18 cellular contexts compared by ENCODE assay signal in genomic region chr20:48404598-48404997, GRCh38.
A peak's percentile ranks its signal among the peaks of the same experiment; 100 is the strongest.
DNase-seq lines count a peak whose midpoint lies in the region; ATAC-seq, FAIRE-seq and TF ChIP-seq lines count a peak whose summit lies in the region.
"Had no signal": no experiment of that assay in that cellular context is flagged by ENCODE, and none has a peak within 500 bp of the region (broad histone marks: within the 10 kb centered on the region; RNA-seq: fewer than 3 reads in every experiment).

No MANE protein-coding gene starts in this region.

- TF ChIP-seq EP300 in K562 (IDR thresholded peaks at IDR 0.05; ENCODE audit: low read length), result no peak

- H2AFZ ChIP-seq in K562 (ENCODE audit: low read depth, low read length), result no peak overlapping the region

- DNase-seq in activated CD8-positive, alpha-beta T cell treated with anti-CD3 and anti-CD28 coated beads for 36 hours, result peak; percentile 14
- DNase-seq in activated CD8-positive, alpha-beta T cell treated with anti-CD3 and anti-CD28 coated beads, Interleukin-2, amount 10 ng/mL, durations not matched to agents 7 days and 5 days, result no peak
- DNase-seq in HT-29 (ENCODE audit: low spot score) (peak; percentile 19), K562 (ENCODE audit: extremely low read depth in 1 of 4, low spot score in 3 of 4) (peak in 1 of 4 experiments; percentile 11), progenitor cell of endocrine pancreas (ENCODE audit: low spot score, unreplicated experiment) (no peak), amygdala (lab: John Stamatoyannopoulos, UW) (no peak), islet precursor cell (no peak), coronary artery (ENCODE audit: low spot score) (no peak)
- DNase-seq: activated naive CD4-positive, alpha-beta T cell treated with anti-CD3 and anti-CD28 coated beads, Interleukin-2, amount 50 U/mL, for 16 hours; effector CD4-positive, alpha-beta T cell; MG63; naive B cell; NCI-H2081 treated with DMSO at 0.1 percent for 48 hours; NCI-H748 treated with DMSO at 0.1 percent for 48 hours; SHP77; stimulated activated CD4-positive, alpha-beta T cell treated with anti-CD3 and anti-CD28 coated beads, Interleukin-15, amount 100 ng/mL, for 24 hours had no signal

- H3K9ac ChIP-seq in K562 (ENCODE audit: insufficient read depth in 1 of 2, low read depth in 2 of 2, low read length in 2 of 2), result no peak overlapping the region

- H3K27me3 ChIP-seq in K562 (ENCODE audit: control insufficient read depth in 2 of 2, insufficient read depth in 2 of 2, low read length in 2 of 2), result peaks cover 7 to 38% of the 10 kb centered on the region in 2 experiments; a peak in 3 of 5 replicates
- H3K27me3 ChIP-seq: MG63, vagina had no signal

- H3K9me3 Mint-ChIP-seq in activated CD8-positive, alpha-beta T cell treated with anti-CD3 and anti-CD28 coated beads for 36 hours, result no peaks in the 10 kb centered on the region
- H3K9me3 Mint-ChIP-seq in activated CD8-positive, alpha-beta T cell treated with anti-CD3 and anti-CD28 coated beads, Interleukin-2, amount 10 ng/mL, durations not matched to agents 7 days and 5 days (ENCODE audit: insufficient read depth), result no peaks in the 10 kb centered on the region
- H3K9me3 Mint-ChIP-seq in progenitor cell of endocrine pancreas (ENCODE audit: low read depth), result no peaks in the 10 kb centered on the region

- H3K4me3 ChIP-seq in K562 (no peak overlapping the region), coronary artery (no peak overlapping the region)
- H3K4me3 ChIP-seq: MG63, vagina had no signal

- peaks cover 0 to 4% of the 10 kb centered on the region in 2 experiments; a peak in 1 of 5 replicates for H3K4me1 ChIP-seq in K562 (replicated peaks in 1 of 2; ENCODE audit: control insufficient read depth in 2 of 2, insufficient read depth in 2 of 2, low read length in 2 of 2)
- H3K4me1 ChIP-seq: vagina had no signal

- H3K9me1 ChIP-seq in K562 (ENCODE audit: control insufficient read depth, insufficient read depth, low read length), result no peaks in the 10 kb centered on the region

- POLR2A ChIA-PET in activated CD8-positive, alpha-beta T cell treated with anti-CD3 and anti-CD28 coated beads for 36 hours (lab: Charles Lee), result no interaction called here
- POLR2A ChIA-PET in activated CD8-positive, alpha-beta T cell treated with anti-CD3 and anti-CD28 coated beads, Interleukin-2, amount 10 ng/mL, durations not matched to agents 7 days and 5 days (lab: Charles Lee), result no interaction called here
- POLR2A ChIA-PET in K562 (lab: Yijun Ruan, JAX), result interaction anchor here (0.6 kb wide), 3 partner anchors 8 to 303 kb away, joined by 3 to 4 read pairs (median 3); no protein-coding TSS in a partner anchor

- no peak for TF ChIP-seq RAD21 in K562 (CRISPR knock-in tag; conservative IDR thresholded peaks at IDR 0.05 in 1 of 2, IDR thresholded peaks at IDR 0.05 in 1 of 2)

- no peak for FAIRE-seq in K562 (lab: Jason Lieb, UNC)

- peaks cover 7% of the 10 kb centered on the region for H3K27me3 Mint-ChIP-seq in activated CD8-positive, alpha-beta T cell treated with anti-CD3 and anti-CD28 coated beads for 36 hours
- peaks cover 14% of the 10 kb centered on the region for H3K27me3 Mint-ChIP-seq in activated CD8-positive, alpha-beta T cell treated with anti-CD3 and anti-CD28 coated beads, Interleukin-2, amount 10 ng/mL, durations not matched to agents 7 days and 5 days (ENCODE audit: low read depth)
- H3K27me3 Mint-ChIP-seq in progenitor cell of endocrine pancreas, result no peaks in the 10 kb centered on the region

- H3K4me2 ChIP-seq in K562 (ENCODE audit: insufficient read depth, low read length), result no peak overlapping the region

- CTCF ChIA-PET in activated CD8-positive, alpha-beta T cell treated with anti-CD3 and anti-CD28 coated beads for 36 hours (lab: Charles Lee), result interaction anchor here (1.2 kb wide), 1 partner anchor 9 kb away, joined by 4 read pairs; no protein-coding TSS in a partner anchor
- CTCF ChIA-PET in activated CD8-positive, alpha-beta T cell treated with anti-CD3 and anti-CD28 coated beads, Interleukin-2, amount 10 ng/mL, durations not matched to agents 7 days and 5 days (lab: Charles Lee), result no interaction called here
- CTCF ChIA-PET in K562 (lab: Yijun Ruan, JAX; ENCODE audit: low intra/inter-chr PET ratio), result no interaction called here

- H3K27ac ChIP-seq in K562 (ENCODE audit: extremely low read depth, low read depth, low read length), result no peak overlapping the region
- no peak overlapping the region for H3K27ac ChIP-seq in coronary artery
- H3K27ac ChIP-seq: vagina had no signal

- TF ChIP-seq CTCF in activated CD8-positive, alpha-beta T cell treated with anti-CD3 and anti-CD28 coated beads for 36 hours (IDR thresholded peaks at IDR 0.05), result no peak
- TF ChIP-seq CTCF in K562 (IDR thresholded peaks at IDR 0.05 in 2 of 3, conservative IDR thresholded peaks at IDR 0.05 in 1 of 3; ENCODE audit: insufficient read depth in 2 of 3, low read depth in 1 of 3, low read length in 3 of 3) (no peak), progenitor cell of endocrine pancreas (IDR thresholded peaks at IDR 0.05; ENCODE audit: unreplicated experiment) (peak; percentile 35), coronary artery (IDR thresholded peaks at IDR 0.05) (no peak)

- H3K4me3 Mint-ChIP-seq in activated CD8-positive, alpha-beta T cell treated with anti-CD3 and anti-CD28 coated beads for 36 hours, result no peak overlapping the region
- no peak overlapping the region for H3K4me3 Mint-ChIP-seq in activated CD8-positive, alpha-beta T cell treated with anti-CD3 and anti-CD28 coated beads, Interleukin-2, amount 10 ng/mL, durations not matched to agents 7 days and 5 days
- no peak overlapping the region for H3K4me3 Mint-ChIP-seq in progenitor cell of endocrine pancreas (ENCODE audit: low read depth)
- H3K4me3 Mint-ChIP-seq: brain, naive B cell had no signal

- H3K79me2 ChIP-seq in K562 (ENCODE audit: control insufficient read depth, insufficient read depth, low read length), result no peaks in the 10 kb centered on the region

- H4K20me1 ChIP-seq in K562 (replicated peaks; ENCODE audit: control insufficient read depth, insufficient read depth, low read length), result peaks cover 5% of the 10 kb centered on the region; the same call in 1 of the 2 replicates

- no TSS peak for BruUV-seq in K562 (replicated peaks; lab: Mats Ljungman, UMichigan)

- in situ Hi-C loops in K562 (cut with MboI), result no loop called here

- TF ChIP-seq POLR2A in K562 (conservative IDR thresholded peaks at IDR 0.05), result no peak

- ATAC-seq in activated CD8-positive, alpha-beta T cell treated with anti-CD3 and anti-CD28 coated beads for 36 hours, result peak; percentile 48
- ATAC-seq in activated CD8-positive, alpha-beta T cell treated with anti-CD3 and anti-CD28 coated beads, Interleukin-2, amount 10 ng/mL, durations not matched to agents 7 days and 5 days, result no peak
- ATAC-seq in K562, result peak; percentile 69; the same call in 2 of the 3 replicates

- no peaks in the 10 kb centered on the region for H3K9me3 ChIP-seq in K562 (replicated peaks; ENCODE audit: control insufficient read depth, insufficient read depth, low read depth, low read length)
- H3K9me3 ChIP-seq: MG63, vagina had no signal

- H3K36me3 Mint-ChIP-seq in activated CD8-positive, alpha-beta T cell treated with anti-CD3 and anti-CD28 coated beads for 36 hours (ENCODE audit: low read depth), result no peaks in the 10 kb centered on the region
- no peaks in the 10 kb centered on the region for H3K36me3 Mint-ChIP-seq in activated CD8-positive, alpha-beta T cell treated with anti-CD3 and anti-CD28 coated beads, Interleukin-2, amount 10 ng/mL, durations not matched to agents 7 days and 5 days (ENCODE audit: low read depth)
- H3K36me3 Mint-ChIP-seq in progenitor cell of endocrine pancreas (ENCODE audit: insufficient read depth), result no peaks in the 10 kb centered on the region
- H3K36me3 Mint-ChIP-seq: brain, naive B cell had no signal

- H3K4me1 Mint-ChIP-seq in activated CD8-positive, alpha-beta T cell treated with anti-CD3 and anti-CD28 coated beads for 36 hours (ENCODE audit: low read depth), result peaks cover 3% of the 10 kb centered on the region
- no peaks in the 10 kb centered on the region for H3K4me1 Mint-ChIP-seq in activated CD8-positive, alpha-beta T cell treated with anti-CD3 and anti-CD28 coated beads, Interleukin-2, amount 10 ng/mL, durations not matched to agents 7 days and 5 days (ENCODE audit: low read depth)
- peaks cover 30% of the 10 kb centered on the region for H3K4me1 Mint-ChIP-seq in progenitor cell of endocrine pancreas (ENCODE audit: low read depth)

- H3K36me3 ChIP-seq in K562 (ENCODE audit: control insufficient read depth, insufficient read depth, low read length), result no peaks in the 10 kb centered on the region
- H3K36me3 ChIP-seq: MG63, vagina had no signal

- H3K27ac Mint-ChIP-seq in activated CD8-positive, alpha-beta T cell treated with anti-CD3 and anti-CD28 coated beads for 36 hours, result no peak overlapping the region
- no peak overlapping the region for H3K27ac Mint-ChIP-seq in activated CD8-positive, alpha-beta T cell treated with anti-CD3 and anti-CD28 coated beads, Interleukin-2, amount 10 ng/mL, durations not matched to agents 7 days and 5 days
- no peak overlapping the region for H3K27ac Mint-ChIP-seq in progenitor cell of endocrine pancreas
- H3K27ac Mint-ChIP-seq: brain had no signal

- intact Hi-C loops in activated CD8-positive, alpha-beta T cell treated with anti-CD3 and anti-CD28 coated beads for 36 hours (cut with micrococcal nuclease), result no loop called here
- intact Hi-C loops in K562 (cut with micrococcal nuclease), result no loop called here

- WGBS in K562 (ENCODE audit: insufficient coverage, low coverage, missing lambda C conversion rate), result 0% methylated on average over 5 of the region's 5 CpGs

TF ChIP-seq in K562, 482 proteins besides CTCF, POLR2A, EP300 and RAD21:
- TF ChIP-seq CBFA2T2 (conservative IDR thresholded peaks at IDR 0.05), result no peak
- no peak for TF ChIP-seq SMARCB1 (IDR thresholded peaks at IDR 0.05; ENCODE audit: insufficient read length, low read depth)
- TF ChIP-seq ZNF12 (CRISPR knock-in tag; IDR thresholded peaks at IDR 0.05), result no peak
- TF ChIP-seq ARID2 (IDR thresholded peaks at IDR 0.05), result no peak
- TF ChIP-seq HOMEZ (CRISPR knock-in tag; IDR thresholded peaks at IDR 0.05), result no peak
- TF ChIP-seq NFIC (IDR thresholded peaks at IDR 0.05), result no peak
- TF ChIP-seq XRCC5 (IDR thresholded peaks at IDR 0.05; ENCODE audit: low read depth, low read length), result no peak

Comparison
In these comparisons a context has a peak if more than half of its experiments do, and no peak if none do; other contexts are left out.
1. DNase-seq: peak in activated CD8-positive, alpha-beta T cell treated with anti-CD3 and anti-CD28 coated beads for 36 hours (single experiment) and HT-29 (single experiment); none in activated CD8-positive, alpha-beta T cell treated with anti-CD3 and anti-CD28 coated beads, Interleukin-2, amount 10 ng/mL, durations not matched to agents 7 days and 5 days (single experiment), progenitor cell of endocrine pancreas (single experiment), amygdala (0 of 56), islet precursor cell (single experiment) and coronary artery (single experiment).